1 cellular context compared by ENCODE assay signal in genomic region chr7:100829150-100829716, GRCh38.
TF ChIP-seq lines count a peak whose summit lies in the region.

No MANE protein-coding gene starts in this region.

TF ChIP-seq in K562, 482 proteins besides CTCF, POLR2A, EP300 and RAD21 (continued from another document and continues in another):
- TF ChIP-seq CREM (IDR thresholded peaks at IDR 0.05; ENCODE audit: low read depth) = peak; percentile 69
- TF ChIP-seq EHMT2 (IDR thresholded peaks at IDR 0.05) = 0 out of 2 replicates have a peak, but pooled peaks have one; percentile 53
- no peak for TF ChIP-seq MCM2 (IDR thresholded peaks at IDR 0.05; ENCODE audit: low read depth)
- peak; percentile 44 to 50; a peak in 1 of 4 replicates for TF ChIP-seq ARNT (IDR thresholded peaks at IDR 0.05)
- TF ChIP-seq ZNF695 (CRISPR knock-in tag; IDR thresholded peaks at IDR 0.05) = no peak
- TF ChIP-seq ADNP (tag; IDR thresholded peaks at IDR 0.05) = peak; percentile 97
- peak; percentile 96 for TF ChIP-seq ARID1B (IDR thresholded peaks at IDR 0.05)
- peak; percentile 15 to 34; a peak in 1 of 4 replicates for TF ChIP-seq MAZ (CRISPR knock-in tag; conservative IDR thresholded peaks at IDR 0.05 in 1 of 2, IDR thresholded peaks at IDR 0.05 in 1 of 2)
- TF ChIP-seq RBM15 (IDR thresholded peaks at IDR 0.05; ENCODE audit: insufficient read depth, low read length) = no peak
- no peak for TF ChIP-seq FOSL1 (tag; conservative IDR thresholded peaks at IDR 0.05)
- no peak for TF ChIP-seq RFX5 (IDR thresholded peaks at IDR 0.05; ENCODE audit: low read depth, low read length)
- TF ChIP-seq, protein P1, sequence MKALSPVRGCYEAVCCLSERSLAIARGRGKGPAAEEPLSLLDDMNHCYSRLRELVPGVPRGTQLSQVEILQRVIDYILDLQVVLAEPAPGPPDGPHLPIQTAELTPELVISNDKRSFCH (CRISPR knock-in tag; IDR thresholded peaks at IDR 0.05) = no peak
- TF ChIP-seq, protein P1 (tag; IDR thresholded peaks at IDR 0.05) = peak; percentile 51; the same call in 1 of the 2 replicates
- no peak for TF ChIP-seq SFPQ (IDR thresholded peaks at IDR 0.05; ENCODE audit: low read depth, low read length)
- no peak for TF ChIP-seq XRCC4 (IDR thresholded peaks at IDR 0.05; ENCODE audit: extremely low read depth, insufficient read depth, insufficient read length)
- TF ChIP-seq, protein P2, sequence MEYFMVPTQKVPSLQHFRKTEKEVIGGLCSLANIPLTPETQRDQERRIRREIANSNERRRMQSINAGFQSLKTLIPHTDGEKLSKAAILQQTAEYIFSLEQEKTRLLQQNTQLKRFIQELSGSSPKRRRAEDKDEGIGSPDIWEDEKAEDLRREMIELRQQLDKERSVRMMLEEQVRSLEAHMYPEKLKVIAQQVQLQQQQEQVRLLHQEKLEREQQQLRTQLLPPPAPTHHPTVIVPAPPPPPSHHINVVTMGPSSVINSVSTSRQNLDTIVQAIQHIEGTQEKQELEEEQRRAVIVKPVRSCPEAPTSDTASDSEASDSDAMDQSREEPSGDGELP (CRISPR knock-in tag; IDR thresholded peaks at IDR 0.05; ENCODE audit: borderline replicate concordance) = peak; percentile 83; the same call in 1 of the 2 replicates
- no peak for TF ChIP-seq FUS (optimal IDR thresholded peaks at IDR 0.05; ENCODE audit: low read depth, low read length)
- 0 out of 2 replicates have a peak, but pooled peaks have one; percentile 28 for TF ChIP-seq ESRRA (IDR thresholded peaks at IDR 0.05; ENCODE audit: borderline replicate concordance, low read depth)
- TF ChIP-seq ILK (tag; IDR thresholded peaks at IDR 0.05; ENCODE audit: borderline replicate concordance, low read depth) = no peak
- TF ChIP-seq, protein P3, sequence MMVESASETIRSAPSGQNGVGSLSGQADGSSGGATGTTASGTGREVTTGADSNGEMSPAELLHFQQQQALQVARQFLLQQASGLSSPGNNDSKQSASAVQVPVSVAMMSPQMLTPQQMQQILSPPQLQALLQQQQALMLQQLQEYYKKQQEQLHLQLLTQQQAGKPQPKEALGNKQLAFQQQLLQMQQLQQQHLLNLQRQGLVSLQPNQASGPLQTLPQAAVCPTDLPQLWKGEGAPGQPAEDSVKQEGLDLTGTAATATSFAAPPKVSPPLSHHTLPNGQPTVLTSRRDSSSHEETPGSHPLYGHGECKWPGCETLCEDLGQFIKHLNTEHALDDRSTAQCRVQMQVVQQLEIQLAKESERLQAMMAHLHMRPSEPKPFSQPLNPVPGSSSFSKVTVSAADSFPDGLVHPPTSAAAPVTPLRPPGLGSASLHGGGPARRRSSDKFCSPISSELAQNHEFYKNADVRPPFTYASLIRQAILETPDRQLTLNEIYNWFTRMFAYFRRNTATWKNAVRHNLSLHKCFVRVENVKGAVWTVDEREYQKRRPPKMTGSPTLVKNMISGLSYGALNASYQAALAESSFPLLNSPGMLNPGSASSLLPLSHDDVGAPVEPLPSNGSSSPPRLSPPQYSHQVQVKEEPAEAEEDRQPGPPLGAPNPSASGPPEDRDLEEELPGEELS (CRISPR knock-in tag; IDR thresholded peaks at IDR 0.05; ENCODE audit: borderline replicate concordance) = no peak
- TF ChIP-seq IRF9 (tag; IDR thresholded peaks at IDR 0.05) = no peak
- TF ChIP-seq, protein P4, sequence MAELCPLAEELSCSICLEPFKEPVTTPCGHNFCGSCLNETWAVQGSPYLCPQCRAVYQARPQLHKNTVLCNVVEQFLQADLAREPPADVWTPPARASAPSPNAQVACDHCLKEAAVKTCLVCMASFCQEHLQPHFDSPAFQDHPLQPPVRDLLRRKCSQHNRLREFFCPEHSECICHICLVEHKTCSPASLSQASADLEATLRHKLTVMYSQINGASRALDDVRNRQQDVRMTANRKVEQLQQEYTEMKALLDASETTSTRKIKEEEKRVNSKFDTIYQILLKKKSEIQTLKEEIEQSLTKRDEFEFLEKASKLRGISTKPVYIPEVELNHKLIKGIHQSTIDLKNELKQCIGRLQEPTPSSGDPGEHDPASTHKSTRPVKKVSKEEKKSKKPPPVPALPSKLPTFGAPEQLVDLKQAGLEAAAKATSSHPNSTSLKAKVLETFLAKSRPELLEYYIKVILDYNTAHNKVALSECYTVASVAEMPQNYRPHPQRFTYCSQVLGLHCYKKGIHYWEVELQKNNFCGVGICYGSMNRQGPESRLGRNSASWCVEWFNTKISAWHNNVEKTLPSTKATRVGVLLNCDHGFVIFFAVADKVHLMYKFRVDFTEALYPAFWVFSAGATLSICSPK (IDR thresholded peaks at IDR 0.05; ENCODE audit: borderline replicate concordance) = peak; percentile 51; the same call in 1 of the 2 replicates
- TF ChIP-seq ZNF140 (CRISPR knock-in tag; IDR thresholded peaks at IDR 0.05) = no peak
- TF ChIP-seq SRSF3 (IDR thresholded peaks at IDR 0.05; ENCODE audit: insufficient read depth, low read length) = no peak
- TF ChIP-seq ZNF76 (CRISPR knock-in tag; IDR thresholded peaks at IDR 0.05; ENCODE audit: borderline replicate concordance) = no peak
- TF ChIP-seq ZNF316 (IDR thresholded peaks at IDR 0.05) = no peak
- TF ChIP-seq LCOR (CRISPR knock-in tag; IDR thresholded peaks at IDR 0.05) = peak; percentile 50; the same call in 1 of the 2 replicates
- no peak for TF ChIP-seq SNRNP70 (optimal IDR thresholded peaks at IDR 0.05; ENCODE audit: low read depth, low read length)
- TF ChIP-seq MTA3 (IDR thresholded peaks at IDR 0.05; ENCODE audit: borderline replicate concordance) = peak; percentile 64; the same call in 1 of the 2 replicates
- no peak for TF ChIP-seq DMBX1 (CRISPR knock-in tag; IDR thresholded peaks at IDR 0.05; ENCODE audit: borderline replicate concordance)
- 0 out of 2 replicates have a peak, but pooled peaks have one; percentile 55 for TF ChIP-seq ZBTB2 (IDR thresholded peaks at IDR 0.05)
- TF ChIP-seq KDM4B (IDR thresholded peaks at IDR 0.05; ENCODE audit: borderline replicate concordance in 2 of 2, low read depth in 1 of 2) = no peak
- no peak for TF ChIP-seq ZSCAN29 (IDR thresholded peaks at IDR 0.05)
- TF ChIP-seq, protein P5, sequence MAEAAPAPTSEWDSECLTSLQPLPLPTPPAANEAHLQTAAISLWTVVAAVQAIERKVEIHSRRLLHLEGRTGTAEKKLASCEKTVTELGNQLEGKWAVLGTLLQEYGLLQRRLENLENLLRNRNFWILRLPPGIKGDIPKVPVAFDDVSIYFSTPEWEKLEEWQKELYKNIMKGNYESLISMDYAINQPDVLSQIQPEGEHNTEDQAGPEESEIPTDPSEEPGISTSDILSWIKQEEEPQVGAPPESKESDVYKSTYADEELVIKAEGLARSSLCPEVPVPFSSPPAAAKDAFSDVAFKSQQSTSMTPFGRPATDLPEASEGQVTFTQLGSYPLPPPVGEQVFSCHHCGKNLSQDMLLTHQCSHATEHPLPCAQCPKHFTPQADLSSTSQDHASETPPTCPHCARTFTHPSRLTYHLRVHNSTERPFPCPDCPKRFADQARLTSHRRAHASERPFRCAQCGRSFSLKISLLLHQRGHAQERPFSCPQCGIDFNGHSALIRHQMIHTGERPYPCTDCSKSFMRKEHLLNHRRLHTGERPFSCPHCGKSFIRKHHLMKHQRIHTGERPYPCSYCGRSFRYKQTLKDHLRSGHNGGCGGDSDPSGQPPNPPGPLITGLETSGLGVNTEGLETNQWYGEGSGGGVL (CRISPR knock-in tag; IDR thresholded peaks at IDR 0.05) = no peak
- no peak for TF ChIP-seq GTF2A2 (tag; IDR thresholded peaks at IDR 0.05)
- no peak for TF ChIP-seq CSDE1 (IDR thresholded peaks at IDR 0.05)
- TF ChIP-seq ETV1 (tag; conservative IDR thresholded peaks at IDR 0.05; ENCODE audit: low read depth) = no peak
- peak; percentile 93 for TF ChIP-seq CXXC5 (CRISPR knock-in tag; IDR thresholded peaks at IDR 0.05)
- TF ChIP-seq BCLAF1 (IDR thresholded peaks at IDR 0.05; ENCODE audit: borderline replicate concordance in 1 of 2, control insufficient read depth in 1 of 2, low read depth in 2 of 2, low read length in 1 of 2) = no peak
- TF ChIP-seq ZNF347 (CRISPR knock-in tag; IDR thresholded peaks at IDR 0.05; ENCODE audit: low read depth) = no peak
- TF ChIP-seq HNRNPLL (IDR thresholded peaks at IDR 0.05; ENCODE audit: low read depth, low read length, poor library complexity, severe bottlenecking) = peak; percentile 40
- TF ChIP-seq NR4A1 (CRISPR knock-in tag; IDR thresholded peaks at IDR 0.05) = no peak
- TF ChIP-seq NR4A1 (tag; IDR thresholded peaks at IDR 0.05) = no peak
- TF ChIP-seq SREBF2 (CRISPR knock-in tag; IDR thresholded peaks at IDR 0.05) = no peak
- no peak for TF ChIP-seq ZBTB12 (CRISPR knock-in tag; IDR thresholded peaks at IDR 0.05)
